Comparison of ENCODE assay signal across 14 cellular contexts in the genomic region with DNA sequence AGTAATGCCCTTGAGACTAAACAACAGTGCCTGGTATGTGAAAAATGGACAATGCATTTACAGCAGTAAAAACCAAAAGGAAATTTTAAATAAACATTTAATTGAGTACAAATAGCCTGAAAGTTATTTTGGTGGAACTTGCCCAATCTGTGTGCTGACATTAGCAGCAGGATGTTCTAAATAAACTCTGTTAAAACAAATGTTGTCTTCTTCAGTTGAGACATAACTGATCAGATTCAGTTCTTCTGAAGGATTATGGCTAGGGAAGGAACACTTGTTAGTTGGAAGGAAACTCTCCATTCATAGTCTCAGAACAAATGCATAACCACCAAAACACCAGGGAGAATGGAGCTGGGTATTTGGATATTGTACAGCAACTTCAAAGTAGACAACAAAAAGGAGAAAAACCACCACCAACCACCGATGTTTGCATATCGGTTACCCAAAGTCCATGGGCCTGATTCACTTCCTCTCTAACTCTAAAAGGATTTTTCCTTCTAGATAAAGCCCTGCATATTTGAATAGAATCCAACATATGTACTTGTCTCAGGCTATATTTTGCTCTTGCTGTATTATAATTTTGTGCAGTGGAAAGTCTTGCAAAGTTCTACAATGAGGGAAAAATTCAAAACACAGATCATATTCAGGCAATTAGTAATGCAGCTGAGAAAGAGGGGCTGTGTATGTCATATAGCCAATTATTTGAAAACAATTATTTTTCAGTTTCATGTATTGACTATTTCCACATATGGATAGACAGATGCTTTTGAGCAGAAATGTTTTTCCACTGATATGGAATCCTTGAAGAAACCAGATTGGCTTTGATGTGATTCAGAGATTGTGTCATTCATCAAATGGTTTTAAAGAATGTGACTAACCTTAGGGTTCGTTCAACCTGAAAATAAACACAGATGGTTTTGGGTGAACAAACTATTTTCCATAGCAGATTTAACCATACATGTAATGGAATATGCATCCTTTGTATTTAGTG.
A peak's percentile ranks its signal among the peaks of the same experiment; 100 is the strongest.
DNase-seq lines count a peak whose midpoint lies in the region; TF ChIP-seq lines count a peak whose summit lies in the region.
"Had no signal": no experiment of that assay in that cellular context is flagged by ENCODE, and none has a peak within 500 bp of the region (broad histone marks: within the 10 kb centered on the region; RNA-seq: fewer than 3 reads in every experiment).

No MANE protein-coding gene starts in this region.

- no peak overlapping the region for H3K23ac ChIP-seq in mesenchymal stem cell (ENCODE audit: low read length in 2 of 2)

- H2AK5ac ChIP-seq in mesenchymal stem cell (ENCODE audit: low read length, severe bottlenecking): no peak overlapping the region

- CTCF ChIA-PET in OCI-LY7 (lab: Charles Lee; ENCODE audit: unreplicated experiment): no interaction called here

- H4K91ac ChIP-seq in mesenchymal stem cell (ENCODE audit: low read length): no peak overlapping the region

- no peak overlapping the region for H4K8ac ChIP-seq in mesenchymal stem cell (ENCODE audit: low read length)

- peak overlapping the region in 1 of 2 experiments; percentile 30 for H3K18ac ChIP-seq in mesenchymal stem cell (ENCODE audit: low read depth in 1 of 2, low read length in 2 of 2)

- H3K27me3 ChIP-seq in BLaER1 treated with 17β-estradiol and CSF1 and Interleukin-3, amounts not matched to agents 10 nM and 100 nM: no peaks in the 10 kb centered on the region
- H3K27me3 ChIP-seq in brain microvascular endothelial cell (replicated peaks): no peaks in the 10 kb centered on the region
- H3K27me3 ChIP-seq in mesenchymal stem cell (ENCODE audit: control insufficient read depth in 1 of 2, insufficient read depth in 1 of 2, low read length in 2 of 2): no peaks in the 10 kb centered on the region
- H3K27me3 ChIP-seq: right atrium auricular region had no signal

- H3K14ac ChIP-seq in mesenchymal stem cell (ENCODE audit: low read length in 2 of 2): no peak overlapping the region

- peaks cover 7 to 16% (median 10%) of the 10 kb centered on the region in 10 experiments; a peak in 15 of 20 replicates for H3K4me1 ChIP-seq in BLaER1 treated with 17β-estradiol and CSF1 and Interleukin-3, amounts not matched to agents 10 nM and 100 nM
- H3K4me1 ChIP-seq in mesenchymal stem cell (ENCODE audit: control insufficient read depth, insufficient read depth, low read depth, low read length) (peaks cover 3% of the 10 kb centered on the region), OCI-LY7 (ENCODE audit: insufficient read depth, low read length, poor library complexity, severe bottlenecking) (no peaks in the 10 kb centered on the region)

- intact Hi-C loops in OCI-LY7 (cut with micrococcal nuclease; ENCODE audit: unreplicated experiment): no loop called here

- H3K9me3 ChIP-seq in BLaER1 treated with 17β-estradiol and CSF1 and Interleukin-3, amounts not matched to agents 10 nM and 100 nM (replicated peaks in 1 of 11): 0 out of 22 replicates have a peak, but pooled peaks cover 0 to 7% (median 0%) of the 10 kb centered on the region in 11 experiments
- H3K9me3 ChIP-seq in mesenchymal stem cell (ENCODE audit: control insufficient read depth, low read length): no peaks in the 10 kb centered on the region
- no peaks in the 10 kb centered on the region for H3K9me3 ChIP-seq in OCI-LY7 (ENCODE audit: low read length)
- H3K9me3 ChIP-seq: right atrium auricular region had no signal

- no peak overlapping the region for H2BK15ac ChIP-seq in mesenchymal stem cell (ENCODE audit: low read depth, poor library complexity, severe bottlenecking)

- no peaks in the 10 kb centered on the region for H3K9me2 ChIP-seq in OCI-LY7 (ENCODE audit: insufficient read depth, low read length)

- peak overlapping the region; percentile 3 to 44 (median 33); a peak in 15 of 22 replicates for H3K4me2 ChIP-seq in BLaER1 treated with 17β-estradiol and CSF1 and Interleukin-3, amounts not matched to agents 10 nM and 100 nM
- no peak overlapping the region for H3K4me2 ChIP-seq in mesenchymal stem cell (ENCODE audit: low read length, poor library complexity, severe bottlenecking)
- H3K4me2 ChIP-seq in OCI-LY7 (ENCODE audit: low read length): no peak overlapping the region

- no peaks in the 10 kb centered on the region for H3K36me3 ChIP-seq in BLaER1 treated with 17β-estradiol and CSF1 and Interleukin-3, amounts not matched to agents 10 nM and 100 nM
- H3K36me3 ChIP-seq in brain microvascular endothelial cell (replicated peaks): no peaks in the 10 kb centered on the region
- H3K36me3 ChIP-seq in mesenchymal stem cell (ENCODE audit: control insufficient read depth in 1 of 2, insufficient read depth in 2 of 2, low read depth in 1 of 2, low read length in 2 of 2): no peaks in the 10 kb centered on the region
- H3K36me3 ChIP-seq in OCI-LY7 (ENCODE audit: insufficient read depth, low read length): no peaks in the 10 kb centered on the region
- H3K36me3 ChIP-seq: right atrium auricular region had no signal

- no peak overlapping the region for H2BK120ac ChIP-seq in mesenchymal stem cell (ENCODE audit: low read depth, low read length)

- POLR2A ChIA-PET in OCI-LY7 (lab: Charles Lee): no interaction called here

- H2BK5ac ChIP-seq in mesenchymal stem cell (ENCODE audit: low read depth, low read length, poor library complexity, severe bottlenecking): no peak overlapping the region

- no peaks in the 10 kb centered on the region for H3K79me2 ChIP-seq in OCI-LY7 (ENCODE audit: insufficient read depth, low read depth, low read length)

- no peak overlapping the region for H3K4me3 ChIP-seq in BLaER1 treated with 17β-estradiol and CSF1 and Interleukin-3, amounts not matched to agents 10 nM and 100 nM
- H3K4me3 ChIP-seq in brain microvascular endothelial cell (ENCODE audit: low read depth, low read length) (no peak overlapping the region), mesenchymal stem cell (ENCODE audit: insufficient read depth in 1 of 2, low read depth in 1 of 2, low read length in 2 of 2) (no peak overlapping the region), OCI-LY7 (ENCODE audit: low read depth, low read length, poor library complexity, severe bottlenecking) (no peak overlapping the region)
- H3K4me3 ChIP-seq: lung, right atrium auricular region had no signal

- H3K4ac ChIP-seq in mesenchymal stem cell (ENCODE audit: low read depth in 1 of 2, low read length in 2 of 2): no peak overlapping the region

- no peaks in the 10 kb centered on the region for H3K79me1 ChIP-seq in mesenchymal stem cell (replicated peaks; ENCODE audit: low read length, poor library complexity, severe bottlenecking)

- H4K20me1 ChIP-seq in BLaER1 treated with 17β-estradiol and CSF1 and Interleukin-3, amounts not matched to agents 10 nM and 100 nM: no peaks in the 10 kb centered on the region
- no peaks in the 10 kb centered on the region for H4K20me1 ChIP-seq in OCI-LY7 (ENCODE audit: insufficient read depth, low read length)

- no peak overlapping the region for H3K27ac ChIP-seq in BLaER1 treated with 17β-estradiol and CSF1 and Interleukin-3, amounts not matched to agents 10 nM and 100 nM
- peak overlapping the region; percentile 64 for H3K27ac ChIP-seq in brain microvascular endothelial cell
- H3K27ac ChIP-seq in mesenchymal stem cell (ENCODE audit: low read length, poor library complexity, severe bottlenecking): peak overlapping the region; percentile 82
- H3K27ac ChIP-seq in OCI-LY7 (ENCODE audit: low read depth, low read length, poor library complexity, severe bottlenecking): no peak overlapping the region
- H3K27ac ChIP-seq: right atrium auricular region had no signal

- BruUV-seq in OCI-LY7 (replicated peaks; lab: Mats Ljungman, UMichigan): no TSS peak

- TF ChIP-seq CTCF in brain microvascular endothelial cell (IDR thresholded peaks at IDR 0.05; ENCODE audit: low read depth, low read length, missing control alignments) (no peak), OCI-LY7 (conservative IDR thresholded peaks at IDR 0.05; ENCODE audit: low read length) (no peak), GM20000 (IDR thresholded peaks at IDR 0.05; ENCODE audit: extremely low read depth, missing control alignments) (no peak)

- no peak overlapping the region for H3K9ac ChIP-seq in BLaER1 treated with 17β-estradiol and CSF1 and Interleukin-3, amounts not matched to agents 10 nM and 100 nM
- H3K9ac ChIP-seq in mesenchymal stem cell (ENCODE audit: low read length): no peak overlapping the region

- H2AFZ ChIP-seq in mesenchymal stem cell (ENCODE audit: low read depth, low read length) (no peak overlapping the region), OCI-LY7 (ENCODE audit: low read length) (no peak overlapping the region)

- in situ Hi-C loops in brain microvascular endothelial cell (cut with HindIII; ENCODE audit: low pct_ligation_motif_present, low sequenced_read_pairs): no loop called here

- peak; percentile 89 for DNase-seq in LoVo (ENCODE audit: low spot score)
- peak; percentile 88 for DNase-seq in brain microvascular endothelial cell
- DNase-seq in mesenchymal stem cell: peak; percentile 85
- DNase-seq in OCI-LY7 (ENCODE audit: low spot score): no peak
- DNase-seq in GM20000 (ENCODE audit: low spot score): no peak
- no peak for DNase-seq in midbrain (lab: John Stamatoyannopoulos, UW)
- no peak for DNase-seq in SIG-M5 treated with dmso at 0.1 percent for 504 hours (lab: John Stamatoyannopoulos, UW; ENCODE audit: unreplicated experiment)
- DNase-seq: activated CD4-positive, alpha-beta T cell treated with anti-CD3 and anti-CD28 coated beads for 36 hours; CD8-positive, alpha-beta memory T cell; erythroblast; NCI-H1436 treated with DMSO at 0.1 percent for 48 hours had no signal

- no peak overlapping the region for H2BK12ac ChIP-seq in mesenchymal stem cell (ENCODE audit: low read length in 2 of 2)

- 0% methylated on average over 2 of the region's 3 CpGs for WGBS in mesenchymal stem cell

Comparison
In these comparisons a context has a peak if more than half of its experiments do, and no peak if none do; other contexts are left out.
1. H3K27ac ChIP-seq: peak in brain microvascular endothelial cell (single experiment) and mesenchymal stem cell (single experiment); none in BLaER1 treated with 17β-estradiol and CSF1 and Interleukin-3, amounts not matched to agents 10 nM and 100 nM (0 of 11) and OCI-LY7 (single experiment).
2. H3K4me2 ChIP-seq: peak in BLaER1 treated with 17β-estradiol and CSF1 and Interleukin-3, amounts not matched to agents 10 nM and 100 nM (11 of 11); none in mesenchymal stem cell (single experiment) and OCI-LY7 (single experiment).
3. DNase-seq: peak in LoVo (single experiment), brain microvascular endothelial cell (single experiment) and mesenchymal stem cell (single experiment); none in OCI-LY7 (single experiment), GM20000 (single experiment), midbrain (single experiment) and SIG-M5 treated with dmso at 0.1 percent for 504 hours (single experiment).